ENCODE assay signal across 19 cellular contexts in the genomic region with DNA sequence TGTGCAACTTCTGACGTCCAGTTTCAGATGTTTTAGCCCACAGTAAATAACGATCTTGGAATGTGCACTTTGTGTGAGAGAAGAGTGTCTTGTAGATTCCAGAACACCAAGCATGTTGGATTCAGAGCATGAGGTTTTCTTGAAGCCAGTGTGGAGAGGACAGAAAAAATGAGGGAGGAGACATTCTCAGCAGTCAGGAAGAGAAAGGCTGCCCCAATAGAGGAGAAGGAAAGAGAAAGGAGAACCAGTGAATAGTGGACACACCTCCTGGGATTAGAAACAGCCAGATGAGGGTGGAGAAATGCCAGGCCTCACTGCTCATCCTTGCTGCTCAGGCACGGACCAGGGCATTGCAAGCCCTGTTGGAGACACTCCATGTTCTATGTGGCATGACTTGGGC.
"Had no signal": no experiment of that assay in that cellular context is flagged by ENCODE, and none has a peak within 500 bp of the region (broad histone marks: within the 10 kb centered on the region; RNA-seq: fewer than 3 reads in every experiment).

No MANE protein-coding gene starts in this region.

- H3K27me3 ChIP-seq: colonic mucosa, foreskin keratinocyte, pancreas had no signal

- ATAC-seq: foreskin keratinocyte; left colon; left ventricle myocardium superior; natural killer cell treated with Interleukin-12 subunit alpha and Interleukin-12 subunit beta and Interleukin-15 and Interleukin-18, amount 100 ng/mL, for 72 hours; pancreas; right cardiac atrium had no signal

- H3K27ac ChIP-seq: colonic mucosa, foreskin keratinocyte, pancreas, stomach, thoracic aorta had no signal

- H3K9me3 ChIP-seq: colonic mucosa, pancreas, stomach, thoracic aorta had no signal

- H3K4me3 ChIP-seq: colonic mucosa, lung, pancreas, stomach, thoracic aorta had no signal

- H3K4me1 ChIP-seq: colonic mucosa, foreskin keratinocyte, pancreas, stomach had no signal

- H3K36me3 ChIP-seq: colonic mucosa, pancreas, stomach, thoracic aorta had no signal

- DNase-seq: colonic mucosa; dermis blood vessel endothelial cell; foreskin keratinocyte; kidney; left colon; left ventricle myocardium superior; mesenchymal stem cell; midbrain; occipital lobe; pancreas; right cardiac atrium; small intestine; stimulated activated CD4-positive, alpha-beta T cell treated with anti-CD3 and anti-CD28 coated beads, Interleukin-12 subunit alpha, Interleukin-12 subunit beta, amount 100 ng/mL, for 4 hours; stimulated activated naive CD4-positive, alpha-beta T cell; stomach; substantia nigra had no signal
